Comparison of ENCODE assay signal across 19 cellular contexts in genomic region chr15:48571510-48571909, GRCh38.
DNase-seq lines count a peak whose midpoint lies in the region; ATAC-seq, FAIRE-seq and TF ChIP-seq lines count a peak whose summit lies in the region.
"Had no signal": no experiment of that assay in that cellular context is flagged by ENCODE, and none has a peak within 500 bp of the region (broad histone marks: within the 10 kb centered on the region; RNA-seq: fewer than 3 reads in every experiment).

No MANE protein-coding gene starts in this region.

- BruUV-seq in GM12878 (replicated peaks; lab: Mats Ljungman, UMichigan), result no TSS peak

- peak overlapping the region; percentile 49; the same call in 1 of the 2 replicates for H3K27ac ChIP-seq in GM23248
- H3K27ac ChIP-seq in MM.1S (ENCODE audit: low read length), result no peak overlapping the region
- no peak overlapping the region for H3K27ac ChIP-seq in GM12878 (ENCODE audit: control insufficient read depth, insufficient read depth)
- H3K27ac ChIP-seq: 22Rv1; A549; BLaER1 treated with 17β-estradiol and CSF1 and Interleukin-3, amounts not matched to agents 10 nM and 100 nM; C4-2B had no signal

- TF ChIP-seq RAD21 in GM12878 (IDR thresholded peaks at IDR 0.05; ENCODE audit: insufficient read depth, low read depth, low read length), result no peak

- TF ChIP-seq POLR2A in GM12878 (IDR thresholded peaks at IDR 0.05; ENCODE audit: low read depth, low read length), result no peak

- H3K4me2 ChIP-seq in GM23248 (ENCODE audit: unreplicated experiment) (no peak overlapping the region), MM.1S (ENCODE audit: low read depth, low read length) (peak overlapping the region; percentile 57), GM12878 (ENCODE audit: control insufficient read depth, insufficient read depth) (no peak overlapping the region)
- H3K4me2 ChIP-seq: A549; BLaER1 treated with 17β-estradiol and CSF1 and Interleukin-3, amounts not matched to agents 10 nM and 100 nM had no signal

- peak; percentile 31; the same call in 1 of the 3 replicates for ATAC-seq in GM12878
- no peak for ATAC-seq in HG02852 (IDR thresholded peaks at IDR 0.05; ENCODE audit: unreplicated experiment)
- ATAC-seq: A549; CD8-positive, alpha-beta T cell had no signal

- TF ChIP-seq CTCF in MM.1S (IDR thresholded peaks at IDR 0.05; ENCODE audit: low read length) (no peak), GM12878 (IDR thresholded peaks at IDR 0.05 in 2 of 3, conservative IDR thresholded peaks at IDR 0.05 in 1 of 3; ENCODE audit: control insufficient read depth in 2 of 3, extremely low read depth in 1 of 3, insufficient read depth in 1 of 3, low read depth in 3 of 3, low read length in 3 of 3) (no peak)

- DNase-seq in GM23248 (no peak), MM.1S (peak; percentile 45), GM12878 (ENCODE audit: low read depth, low spot score) (no peak), HCEC 1CT (no peak)
- DNase-seq: AML-193; Caco-2; Calu3; CD4-positive, alpha-beta T cell; CD8-positive, alpha-beta T cell; DMS79 treated with DMSO at 0.1 percent for 48 hours; GF-D8 had no signal

- no peak overlapping the region for H3K4me3 ChIP-seq in GM23248
- H3K4me3 ChIP-seq in MM.1S (ENCODE audit: low read length), result no peak overlapping the region
- no peak overlapping the region for H3K4me3 ChIP-seq in GM12878
- H3K4me3 ChIP-seq: A549; BLaER1 treated with 17β-estradiol and CSF1 and Interleukin-3, amounts not matched to agents 10 nM and 100 nM had no signal

- H3K9me3 ChIP-seq in GM23248 (ENCODE audit: low read depth) (no peaks in the 10 kb centered on the region), MM.1S (replicated peaks; ENCODE audit: insufficient read depth, low read length) (no peaks in the 10 kb centered on the region), GM12878 (replicated peaks; ENCODE audit: control insufficient read depth, insufficient read depth, low read length) (no peaks in the 10 kb centered on the region)
- H3K9me3 ChIP-seq: A549; BLaER1 treated with 17β-estradiol and CSF1 and Interleukin-3, amounts not matched to agents 10 nM and 100 nM; Caco-2 had no signal

- intact Hi-C loops in GM12878 (cut with micrococcal nuclease; ENCODE audit: unreplicated experiment), result no loop called here

- H3F3A ChIP-seq in GM23248 (ENCODE audit: insufficient read depth), result peaks cover 97% of the 10 kb centered on the region
- peaks cover 20% of the 10 kb centered on the region for H3F3A ChIP-seq in MM.1S (ENCODE audit: insufficient read depth, low read length)

- H4K20me1 ChIP-seq in GM23248 (ENCODE audit: insufficient read depth), result no peaks in the 10 kb centered on the region
- H4K20me1 ChIP-seq in MM.1S (ENCODE audit: insufficient read depth, low read length), result no peaks in the 10 kb centered on the region
- H4K20me1 ChIP-seq in GM12878 (ENCODE audit: control insufficient read depth, insufficient read depth), result no peaks in the 10 kb centered on the region
- H4K20me1 ChIP-seq: BLaER1 treated with 17β-estradiol and CSF1 and Interleukin-3, amounts not matched to agents 10 nM and 100 nM had no signal

- H3K27me3 ChIP-seq in GM23248 (replicated peaks; ENCODE audit: insufficient read depth), result no peaks in the 10 kb centered on the region
- no peaks in the 10 kb centered on the region for H3K27me3 ChIP-seq in MM.1S (replicated peaks; ENCODE audit: insufficient read depth, low read length)
- no peaks in the 10 kb centered on the region for H3K27me3 ChIP-seq in GM12878 (replicated peaks in 1 of 2; ENCODE audit: control insufficient read depth in 2 of 2, insufficient read depth in 2 of 2, low read length in 1 of 2)
- H3K27me3 ChIP-seq: BLaER1 treated with 17β-estradiol and CSF1 and Interleukin-3, amounts not matched to agents 10 nM and 100 nM had no signal

- H3K36me3 ChIP-seq in GM23248 (ENCODE audit: low read depth) (peaks cover 80% of the 10 kb centered on the region; the same call in 1 of the 2 replicates), MM.1S (replicated peaks; ENCODE audit: insufficient read depth, low read length) (no peaks in the 10 kb centered on the region), GM12878 (ENCODE audit: control insufficient read depth in 2 of 2, insufficient read depth in 2 of 2, low read length in 1 of 2) (no peaks in the 10 kb centered on the region)
- H3K36me3 ChIP-seq: BLaER1 treated with 17β-estradiol and CSF1 and Interleukin-3, amounts not matched to agents 10 nM and 100 nM had no signal

- POLR2A ChIA-PET in GM12878 (lab: Charles Lee), result no interaction called here

- SMC1A ChIA-PET in GM12878 (lab: Charles Lee; ENCODE audit: uncharacterized antibody, unreplicated experiment), result interaction anchor here (0.9 to 1.3 kb wide), 4 partner anchors 8 to 13 kb away, joined by 3 to 7 read pairs (median 4); no protein-coding TSS in a partner anchor

- H3K9me2 ChIP-seq in GM23248 (ENCODE audit: insufficient read depth) (no peaks in the 10 kb centered on the region), MM.1S (replicated peaks; ENCODE audit: insufficient read depth, low read length) (no peaks in the 10 kb centered on the region)

- CTCF ChIA-PET in GM12878 (lab: Yijun Ruan, JAX), result interaction anchor here (0.9 kb wide), 1 partner anchor 16 kb away, joined by 4 read pairs; no protein-coding TSS in a partner anchor

- no peak for TF ChIP-seq EP300 in GM12878 (IDR thresholded peaks at IDR 0.05; ENCODE audit: borderline replicate concordance in 1 of 2, control insufficient read depth in 1 of 2, low read depth in 2 of 2, low read length in 2 of 2)

- WGBS in GM23248 (ENCODE audit: low coverage in 1 of 2, low lambda C conversion rate in 2 of 2, missing lambda C conversion rate in 2 of 2), 2 experiments, result 96 to 97% methylated on average over 2 of the region's 2 CpGs
- WGBS in GM12878 (ENCODE audit: insufficient coverage, insufficient replicate concordance, low lambda C conversion rate, missing lambda C conversion rate), result 70% methylated on average over 2 of the region's 2 CpGs

- no peak for FAIRE-seq in GM12878 (lab: Jason Lieb, UNC)
- FAIRE-seq: A549, D721Med, GM12892, GM18507 had no signal

- H3K79me2 ChIP-seq in GM23248 (ENCODE audit: insufficient read depth), result peaks cover 100% of the 10 kb centered on the region
- H3K79me2 ChIP-seq in MM.1S (ENCODE audit: low read length), result no peaks in the 10 kb centered on the region
- H3K79me2 ChIP-seq in GM12878 (ENCODE audit: control insufficient read depth, insufficient read depth, low read length), result no peaks in the 10 kb centered on the region

- in situ Hi-C loops in GM23248 (cut with MboI) (no loop called here), GM12878 (cut with MboI) (no loop called here)

- H2AFZ ChIP-seq in GM23248 (no peak overlapping the region), MM.1S (ENCODE audit: low read length) (no peak overlapping the region), GM12878 (ENCODE audit: control insufficient read depth, low read depth, low read length) (no peak overlapping the region)

- RAD21 ChIA-PET in GM12878 (lab: Charles Lee; ENCODE audit: unreplicated experiment), result interaction anchor here (1.1 kb wide), 1 partner anchor 16 kb away, joined by 3 read pairs; no protein-coding TSS in a partner anchor

- peaks cover 32% of the 10 kb centered on the region for H3K4me1 ChIP-seq in GM23248 (ENCODE audit: insufficient read depth)
- peaks cover 34% of the 10 kb centered on the region for H3K4me1 ChIP-seq in MM.1S (ENCODE audit: low read length)
- no peaks in the 10 kb centered on the region for H3K4me1 ChIP-seq in GM12878 (ENCODE audit: control insufficient read depth, insufficient read depth, low read length)
- H3K4me1 ChIP-seq: BLaER1 treated with 17β-estradiol and CSF1 and Interleukin-3, amounts not matched to agents 10 nM and 100 nM; Caco-2 had no signal

- H3K9ac ChIP-seq in GM23248 (no peak overlapping the region), MM.1S (ENCODE audit: low read length) (no peak overlapping the region), GM12878 (ENCODE audit: control insufficient read depth, insufficient read depth, low read length) (no peak overlapping the region)
- H3K9ac ChIP-seq: BLaER1 treated with 17β-estradiol and CSF1 and Interleukin-3, amounts not matched to agents 10 nM and 100 nM had no signal

TF ChIP-seq in GM12878, 131 proteins besides CTCF, POLR2A, EP300 and RAD21:
- no peak for TF ChIP-seq CEBPZ (IDR thresholded peaks at IDR 0.05; ENCODE audit: low read depth, low read length)
- peak; percentile 79 for TF ChIP-seq RAD51 (IDR thresholded peaks at IDR 0.05)
TF ChIP-seq in GM12878: peak in this region for 1.
